In genomic region chr18:48777026-48777736, GRCh38 we compare ENCODE assay signal across 8 cellular contexts.
DNase-seq lines count a peak whose midpoint lies in the region; ATAC-seq and TF ChIP-seq lines count a peak whose summit lies in the region.

No MANE protein-coding gene starts in this region.

- no peak overlapping the region for H3K27ac Mint-ChIP-seq in CD4-positive, CD25-positive, alpha-beta regulatory T cell

- peaks cover 4% of the 10 kb centered on the region for H3K36me3 Mint-ChIP-seq in CD4-positive, CD25-positive, alpha-beta regulatory T cell

- peaks cover 5% of the 10 kb centered on the region for H3K4me1 ChIP-seq in CD4-positive, CD25-positive, alpha-beta regulatory T cell (ENCODE audit: control insufficient read depth, insufficient read depth, low read length, poor library complexity, severe bottlenecking)

- peak; percentile 82 for TF ChIP-seq CTCF in VCaP (conservative IDR thresholded peaks at IDR 0.05)
- TF ChIP-seq CTCF in brain microvascular endothelial cell (IDR thresholded peaks at IDR 0.05; ENCODE audit: low read depth, low read length, missing control alignments): peak; percentile 94

- peak; percentile 52 to 64 (median 64) for DNase-seq in CD4-positive, CD25-positive, alpha-beta regulatory T cell
- DNase-seq in GM19238 (ENCODE audit: insufficient read length, low spot score) (peak; percentile 86), HT1080 (ENCODE audit: low read depth) (peak; percentile 62), brain microvascular endothelial cell (peak; percentile 36), kidney tubule cell (ENCODE audit: low spot score) (peak; percentile 65), NCI-H187 treated with DMSO at 0.1 percent for 48 hours (lab: John Stamatoyannopoulos, UW) (no peak)
- peak; percentile 34 to 64 (median 38) for DNase-seq in stimulated activated CD4-positive, alpha-beta T cell treated with anti-CD3 and anti-CD28 coated beads, TNF-alpha, amount 100 ng/mL, for 4 hours (ENCODE audit: low read depth in 3 of 3)

- no peak overlapping the region for H3K4me3 ChIP-seq in CD4-positive, CD25-positive, alpha-beta regulatory T cell (ENCODE audit: low read depth, low read length)
- H3K4me3 ChIP-seq in brain microvascular endothelial cell (ENCODE audit: low read depth, low read length): no peak overlapping the region

- in situ Hi-C loops in brain microvascular endothelial cell (cut with HindIII; ENCODE audit: low pct_ligation_motif_present, low sequenced_read_pairs): no loop called here

- peak; percentile 76 to 79 for ATAC-seq in CD4-positive, CD25-positive, alpha-beta regulatory T cell (ENCODE audit: low read depth in 2 of 2)

- H3K4me3 Mint-ChIP-seq in CD4-positive, CD25-positive, alpha-beta regulatory T cell: no peak overlapping the region

- no peaks in the 10 kb centered on the region for H3K36me3 ChIP-seq in CD4-positive, CD25-positive, alpha-beta regulatory T cell (ENCODE audit: control insufficient read depth, insufficient read depth, low read length)
- no peaks in the 10 kb centered on the region for H3K36me3 ChIP-seq in brain microvascular endothelial cell (replicated peaks)

- no peaks in the 10 kb centered on the region for H3K27me3 ChIP-seq in CD4-positive, CD25-positive, alpha-beta regulatory T cell (ENCODE audit: control insufficient read depth, insufficient read depth, low read length)
- no peaks in the 10 kb centered on the region for H3K27me3 ChIP-seq in brain microvascular endothelial cell (replicated peaks)

- H3K4me1 Mint-ChIP-seq in CD4-positive, CD25-positive, alpha-beta regulatory T cell: peaks cover 0 to 6% (median 3%) of the 10 kb centered on the region in 4 donors

- no peak overlapping the region for H3K27ac ChIP-seq in CD4-positive, CD25-positive, alpha-beta regulatory T cell (ENCODE audit: insufficient read depth, low read length, poor library complexity, severe bottlenecking)
- H3K27ac ChIP-seq in VCaP: no peak overlapping the region
- H3K27ac ChIP-seq in brain microvascular endothelial cell: peak overlapping the region; percentile 11

- peaks cover 0 to 6% (median 0%) of the 10 kb centered on the region in 7 donors for H3K9me3 Mint-ChIP-seq in CD4-positive, CD25-positive, alpha-beta regulatory T cell

- H3K27me3 Mint-ChIP-seq in CD4-positive, CD25-positive, alpha-beta regulatory T cell: peaks cover 3% of the 10 kb centered on the region

- H3K9me3 ChIP-seq in CD4-positive, CD25-positive, alpha-beta regulatory T cell (ENCODE audit: control insufficient read depth in 2 of 2, low read length in 2 of 2): no peaks in the 10 kb centered on the region
